15 cellular contexts compared by ENCODE assay signal in the genomic region with DNA sequence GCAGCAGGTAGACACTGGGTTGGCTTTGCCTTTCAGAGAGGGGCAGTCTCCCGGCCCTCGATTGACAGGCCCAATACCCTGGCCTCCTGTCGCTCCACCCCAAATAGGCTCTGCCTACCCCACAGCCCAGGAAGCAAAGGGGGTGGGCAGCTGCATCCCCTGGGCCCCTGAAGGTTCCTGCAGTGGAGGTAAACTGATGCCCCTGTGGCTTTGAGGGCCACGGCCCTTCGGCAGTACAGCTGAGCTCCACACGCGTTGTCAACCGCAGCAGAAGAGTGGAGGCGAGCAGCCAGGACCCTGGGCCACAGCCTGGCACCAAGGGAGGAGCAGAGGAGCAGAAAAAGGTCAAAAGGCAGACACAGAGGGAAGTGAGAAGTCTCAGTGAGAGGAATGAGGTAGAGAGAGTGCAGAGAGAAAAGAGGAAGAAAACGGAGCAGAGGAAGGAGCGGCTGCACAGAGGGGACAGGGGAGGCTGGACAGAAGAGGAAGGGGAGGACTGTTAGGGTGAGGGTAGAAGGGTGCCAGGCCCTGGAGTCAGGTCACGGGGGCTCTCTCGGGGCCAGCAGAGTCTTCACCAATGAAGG.
DNase-seq lines count a peak whose midpoint lies in the region; ATAC-seq and TF ChIP-seq lines count a peak whose summit lies in the region.
"Had no signal": no experiment of that assay in that cellular context is flagged by ENCODE, and none has a peak within 500 bp of the region (broad histone marks: within the 10 kb centered on the region; RNA-seq: fewer than 3 reads in every experiment).

No MANE protein-coding gene starts in this region.

- H3K4me1 Mint-ChIP-seq in naive thymus-derived CD4-positive, alpha-beta T cell: peaks cover 0 to 14% (median 4%) of the 10 kb centered on the region in 7 donors
- H3K4me1 Mint-ChIP-seq: activated naive CD4-positive, alpha-beta T cell treated with anti-CD3 and anti-CD28 coated beads, Interleukin-2, amount 50 U/mL, for 24 hours had no signal

- H3K4me1 ChIP-seq in naive thymus-derived CD4-positive, alpha-beta T cell (ENCODE audit: control insufficient read depth in 2 of 2, insufficient read depth in 2 of 2, low read length in 2 of 2): no peaks in the 10 kb centered on the region
- peaks cover 5 to 6% of the 10 kb centered on the region in 2 experiments; a peak in 2 of 4 replicates for H3K4me1 ChIP-seq in SK-N-SH (ENCODE audit: control insufficient read depth in 1 of 2, insufficient read depth in 2 of 2, low read depth in 1 of 2, low read length in 1 of 2)
- H3K4me1 ChIP-seq: pancreas had no signal

- H3K27ac ChIP-seq in caudate nucleus (ENCODE audit: low read depth, low read length) (peak overlapping the region; percentile 79), SK-N-SH (ENCODE audit: low read depth in 2 of 2, low read length in 1 of 2) (no peak overlapping the region)
- no peak overlapping the region for H3K27ac ChIP-seq in naive thymus-derived CD4-positive, alpha-beta T cell (ENCODE audit: low read depth, low read length)
- H3K27ac ChIP-seq: brain microvascular endothelial cell had no signal

- H3K4me2 ChIP-seq in SK-N-SH: no peak overlapping the region

- TF ChIP-seq RAD21 in SK-N-SH (IDR thresholded peaks at IDR 0.05; ENCODE audit: low read length): no peak

- no peaks in the 10 kb centered on the region for H3F3A ChIP-seq in SK-N-SH (replicated peaks; ENCODE audit: insufficient read depth)

- no peak overlapping the region for H3K4me3 ChIP-seq in naive thymus-derived CD4-positive, alpha-beta T cell (ENCODE audit: low read length)
- H3K4me3 ChIP-seq in SK-N-SH (ENCODE audit: low read depth in 2 of 2, low read length in 1 of 2): no peak overlapping the region
- H3K4me3 ChIP-seq: pancreas had no signal

- no peak overlapping the region for H3K9ac ChIP-seq in SK-N-SH

- CTCF ChIA-PET in naive thymus-derived CD4-positive, alpha-beta T cell (lab: Charles Lee): interaction anchor here (0.8 kb wide), 1 partner anchor 295 kb away, joined by 3 read pairs; no protein-coding TSS in a partner anchor
- CTCF ChIA-PET in SK-N-SH (lab: Yijun Ruan, JAX): interaction anchor here (1.0 to 3.3 kb wide), 2 partner anchors 34 to 206 kb away, joined by 3 to 14 read pairs; no protein-coding TSS in a partner anchor

- H3K27me3 Mint-ChIP-seq in naive thymus-derived CD4-positive, alpha-beta T cell: peaks cover 0 to 10% (median 4%) of the 10 kb centered on the region in 5 donors
- H3K27me3 Mint-ChIP-seq: activated naive CD4-positive, alpha-beta T cell treated with anti-CD3 and anti-CD28 coated beads, Interleukin-2, amount 50 U/mL, for 24 hours had no signal

- H3K4me3 Mint-ChIP-seq in naive thymus-derived CD4-positive, alpha-beta T cell: no peak overlapping the region
- H3K4me3 Mint-ChIP-seq: activated naive CD4-positive, alpha-beta T cell treated with anti-CD3 and anti-CD28 coated beads, Interleukin-2, amount 50 U/mL, for 24 hours; endodermal cell; mesothelial cell of epicardium had no signal

- ATAC-seq in naive thymus-derived CD4-positive, alpha-beta T cell: peak; percentile 68

- POLR2A ChIA-PET in naive thymus-derived CD4-positive, alpha-beta T cell (lab: Charles Lee): no interaction called here
- POLR2A ChIA-PET in SK-N-SH (lab: Yijun Ruan, JAX): no interaction called here

- H3K27ac Mint-ChIP-seq in naive thymus-derived CD4-positive, alpha-beta T cell: peak overlapping the region in 1 of 9 donors; percentile 62
- H3K27ac Mint-ChIP-seq: activated naive CD4-positive, alpha-beta T cell treated with anti-CD3 and anti-CD28 coated beads, Interleukin-2, amount 50 U/mL, for 24 hours; endodermal cell; mesothelial cell of epicardium had no signal

- DNase-seq in GF-D8 (lab: John Stamatoyannopoulos, UW): peak; percentile 59
- peak; percentile 81 to 95 for DNase-seq in NOMO-1 (lab: John Stamatoyannopoulos, UW; ENCODE audit: unreplicated experiment in 2 of 2)
- DNase-seq in caudate nucleus (lab: John Stamatoyannopoulos, UW): no peak
- no peak for DNase-seq in naive thymus-derived CD4-positive, alpha-beta T cell
- no peak for DNase-seq in SK-N-SH
- no peak for DNase-seq in NCI-H146 (lab: John Stamatoyannopoulos, UW)
- DNase-seq in stimulated activated CD4-positive, alpha-beta T cell treated with anti-CD3 and anti-CD28 coated beads, Interleukin-1b, Interleukin-23, amount 100 ng/mL, for 48 hours: no peak
- DNase-seq: activated CD4-positive, CD25-positive, alpha-beta regulatory T cell treated with anti-CD3 and anti-CD28 coated beads, Interleukin-2, amount 50 U/mL, for 72 hours; brain microvascular endothelial cell; DND-41; endodermal cell; NCI-H1048; pancreas had no signal

- H3K9me3 Mint-ChIP-seq in naive thymus-derived CD4-positive, alpha-beta T cell: no peaks in the 10 kb centered on the region
- H3K9me3 Mint-ChIP-seq: activated naive CD4-positive, alpha-beta T cell treated with anti-CD3 and anti-CD28 coated beads, Interleukin-2, amount 50 U/mL, for 24 hours; endodermal cell; mesothelial cell of epicardium had no signal

- no peaks in the 10 kb centered on the region for H3K79me2 ChIP-seq in SK-N-SH (ENCODE audit: insufficient read depth)

- no peaks in the 10 kb centered on the region for H3K36me3 ChIP-seq in naive thymus-derived CD4-positive, alpha-beta T cell (ENCODE audit: control insufficient read depth in 2 of 3, insufficient read depth in 3 of 3, low read length in 3 of 3)
- H3K36me3 ChIP-seq in SK-N-SH (replicated peaks in 1 of 2; ENCODE audit: control insufficient read depth in 1 of 2, insufficient read depth in 2 of 2, low read length in 1 of 2): no peaks in the 10 kb centered on the region
- H3K36me3 ChIP-seq: brain microvascular endothelial cell, pancreas had no signal

- no peaks in the 10 kb centered on the region for H3K27me3 ChIP-seq in naive thymus-derived CD4-positive, alpha-beta T cell (ENCODE audit: control insufficient read depth in 2 of 2, insufficient read depth in 2 of 2, low read length in 2 of 2)
- no peaks in the 10 kb centered on the region for H3K27me3 ChIP-seq in SK-N-SH (ENCODE audit: insufficient read depth)
- H3K27me3 ChIP-seq: brain microvascular endothelial cell, pancreas had no signal

- WGBS in SK-N-SH (ENCODE audit: low lambda C conversion rate): 54% methylated on average over 13 of the region's 13 CpGs

- no peak for TF ChIP-seq CTCF in SK-N-SH (IDR thresholded peaks at IDR 0.05)

- intact Hi-C loops in naive thymus-derived CD4-positive, alpha-beta T cell (cut with micrococcal nuclease): no loop called here

- no peaks in the 10 kb centered on the region for H3K9me3 ChIP-seq in naive thymus-derived CD4-positive, alpha-beta T cell (ENCODE audit: control insufficient read depth in 2 of 3, low read length in 3 of 3)
- H3K9me3 ChIP-seq in SK-N-SH: no peaks in the 10 kb centered on the region
- H3K9me3 ChIP-seq: pancreas had no signal

- TF ChIP-seq EP300 in SK-N-SH (IDR thresholded peaks at IDR 0.05; ENCODE audit: borderline replicate concordance in 1 of 2, low read depth in 1 of 2, low read length in 1 of 2): no peak

- H4K20me1 ChIP-seq in SK-N-SH (ENCODE audit: insufficient read depth): no peaks in the 10 kb centered on the region

- H3K36me3 Mint-ChIP-seq in naive thymus-derived CD4-positive, alpha-beta T cell: no peaks in the 10 kb centered on the region
- H3K36me3 Mint-ChIP-seq: activated naive CD4-positive, alpha-beta T cell treated with anti-CD3 and anti-CD28 coated beads, Interleukin-2, amount 50 U/mL, for 24 hours; mesothelial cell of epicardium had no signal

- H2AFZ ChIP-seq in SK-N-SH (ENCODE audit: low read depth): no peak overlapping the region

- H3K9me2 ChIP-seq in SK-N-SH: no peaks in the 10 kb centered on the region

TF ChIP-seq in SK-N-SH, 30 proteins besides CTCF, POLR2A, EP300 and RAD21:
- TF ChIP-seq TCF12 (IDR thresholded peaks at IDR 0.05) (no peak), USF2 (IDR thresholded peaks at IDR 0.05; ENCODE audit: borderline replicate concordance, low read depth, low read length) (no peak), MXI1 (IDR thresholded peaks at IDR 0.05; ENCODE audit: low read depth, low read length) (no peak), ELF1 (IDR thresholded peaks at IDR 0.05) (no peak), MEF2A (IDR thresholded peaks at IDR 0.05; ENCODE audit: borderline replicate concordance, low read depth) (no peak), NRF1 (IDR thresholded peaks at IDR 0.05; ENCODE audit: low read depth, low read length) (no peak), FOXJ3 (CRISPR knock-in tag; IDR thresholded peaks at IDR 0.05) (no peak), SIN3A (IDR thresholded peaks at IDR 0.05; ENCODE audit: borderline replicate concordance, low read depth, low read length) (no peak)
- TF ChIP-seq, protein P1, sequence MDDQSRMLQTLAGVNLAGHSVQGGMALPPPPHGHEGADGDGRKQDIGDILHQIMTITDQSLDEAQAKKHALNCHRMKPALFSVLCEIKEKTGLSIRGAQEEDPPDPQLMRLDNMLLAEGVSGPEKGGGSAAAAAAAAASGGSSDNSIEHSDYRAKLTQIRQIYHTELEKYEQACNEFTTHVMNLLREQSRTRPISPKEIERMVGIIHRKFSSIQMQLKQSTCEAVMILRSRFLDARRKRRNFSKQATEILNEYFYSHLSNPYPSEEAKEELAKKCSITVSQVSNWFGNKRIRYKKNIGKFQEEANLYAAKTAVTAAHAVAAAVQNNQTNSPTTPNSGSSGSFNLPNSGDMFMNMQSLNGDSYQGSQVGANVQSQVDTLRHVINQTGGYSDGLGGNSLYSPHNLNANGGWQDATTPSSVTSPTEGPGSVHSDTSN (IDR thresholded peaks at IDR 0.05): no peak
TF ChIP-seq in SK-N-SH: peak in this region for 0.

Comparison
In these comparisons a context has a peak if more than half of its experiments do, and no peak if none do; other contexts are left out.
1. DNase-seq: peak in GF-D8 (single experiment) and NOMO-1 (2 of 2); none in caudate nucleus (0 of 61), naive thymus-derived CD4-positive, alpha-beta T cell (0 of 9), SK-N-SH (single experiment), NCI-H146 (single experiment) and stimulated activated CD4-positive, alpha-beta T cell treated with anti-CD3 and anti-CD28 coated beads, Interleukin-1b, Interleukin-23, amount 100 ng/mL, for 48 hours (single experiment).